Comparison of ENCODE assay signal across 1 cellular context in genomic region chr14:95665530-95665929, GRCh38.
TF ChIP-seq lines count a peak whose summit lies in the region.

No MANE protein-coding gene starts in this region.

TF ChIP-seq in HepG2, 621 proteins besides CTCF, POLR2A, EP300 and RAD21:
- TF ChIP-seq ZNF362 (CRISPR knock-in tag; IDR thresholded peaks at IDR 0.05; ENCODE audit: borderline replicate concordance): peak; percentile 72; the same call in 1 of the 2 replicates
